In genomic region chr13:33263976-33264619, GRCh38 we compare ENCODE assay signal across 1 cellular context.
TF ChIP-seq lines count a peak whose summit lies in the region.

No MANE protein-coding gene starts in this region.

TF ChIP-seq in liver, 16 proteins besides CTCF, POLR2A, EP300 and RAD21 (continued from another document):
- TF ChIP-seq, protein P1, sequence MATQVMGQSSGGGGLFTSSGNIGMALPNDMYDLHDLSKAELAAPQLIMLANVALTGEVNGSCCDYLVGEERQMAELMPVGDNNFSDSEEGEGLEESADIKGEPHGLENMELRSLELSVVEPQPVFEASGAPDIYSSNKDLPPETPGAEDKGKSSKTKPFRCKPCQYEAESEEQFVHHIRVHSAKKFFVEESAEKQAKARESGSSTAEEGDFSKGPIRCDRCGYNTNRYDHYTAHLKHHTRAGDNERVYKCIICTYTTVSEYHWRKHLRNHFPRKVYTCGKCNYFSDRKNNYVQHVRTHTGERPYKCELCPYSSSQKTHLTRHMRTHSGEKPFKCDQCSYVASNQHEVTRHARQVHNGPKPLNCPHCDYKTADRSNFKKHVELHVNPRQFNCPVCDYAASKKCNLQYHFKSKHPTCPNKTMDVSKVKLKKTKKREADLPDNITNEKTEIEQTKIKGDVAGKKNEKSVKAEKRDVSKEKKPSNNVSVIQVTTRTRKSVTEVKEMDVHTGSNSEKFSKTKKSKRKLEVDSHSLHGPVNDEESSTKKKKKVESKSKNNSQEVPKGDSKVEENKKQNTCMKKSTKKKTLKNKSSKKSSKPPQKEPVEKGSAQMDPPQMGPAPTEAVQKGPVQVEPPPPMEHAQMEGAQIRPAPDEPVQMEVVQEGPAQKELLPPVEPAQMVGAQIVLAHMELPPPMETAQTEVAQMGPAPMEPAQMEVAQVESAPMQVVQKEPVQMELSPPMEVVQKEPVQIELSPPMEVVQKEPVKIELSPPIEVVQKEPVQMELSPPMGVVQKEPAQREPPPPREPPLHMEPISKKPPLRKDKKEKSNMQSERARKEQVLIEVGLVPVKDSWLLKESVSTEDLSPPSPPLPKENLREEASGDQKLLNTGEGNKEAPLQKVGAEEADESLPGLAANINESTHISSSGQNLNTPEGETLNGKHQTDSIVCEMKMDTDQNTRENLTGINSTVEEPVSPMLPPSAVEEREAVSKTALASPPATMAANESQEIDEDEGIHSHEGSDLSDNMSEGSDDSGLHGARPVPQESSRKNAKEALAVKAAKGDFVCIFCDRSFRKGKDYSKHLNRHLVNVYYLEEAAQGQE (IDR thresholded peaks at IDR 0.05) = no peak
- TF ChIP-seq FOXA1 (IDR thresholded peaks at IDR 0.05) (no peak), TAF1 (conservative IDR thresholded peaks at IDR 0.05) (no peak), YY1 (IDR thresholded peaks at IDR 0.05) (peak; percentile 33), RXRA (IDR thresholded peaks at IDR 0.05) (peak; percentile 63 to 91), FOXA2 (IDR thresholded peaks at IDR 0.05) (no peak)
TF ChIP-seq in liver: peak in this region for 6.
